1 cellular context compared by ENCODE assay signal in genomic region chr1:93827633-93828436, GRCh38.
TF ChIP-seq lines count a peak whose summit lies in the region.

No MANE protein-coding gene starts in this region.

TF ChIP-seq in HepG2, 621 proteins besides CTCF, POLR2A, EP300 and RAD21 (continues in another document):
- TF ChIP-seq ZNF547 (CRISPR knock-in tag; IDR thresholded peaks at IDR 0.05) (0 out of 2 replicates have a peak, but pooled peaks have one; percentile 42), HDAC2 (CRISPR knock-in tag; IDR thresholded peaks at IDR 0.05) (peak; percentile 93), SRF (IDR thresholded peaks at IDR 0.05; ENCODE audit: low read depth, low read length) (no peak), ZNF343 (CRISPR knock-in tag; IDR thresholded peaks at IDR 0.05) (no peak), ZNF234 (CRISPR knock-in tag; conservative IDR thresholded peaks at IDR 0.05) (no peak), ZNF83 (CRISPR knock-in tag; IDR thresholded peaks at IDR 0.05; ENCODE audit: borderline replicate concordance) (no peak), ZFY (CRISPR knock-in tag; IDR thresholded peaks at IDR 0.05) (0 out of 2 replicates have a peak, but pooled peaks have one; percentile 21), WIZ (CRISPR knock-in tag; IDR thresholded peaks at IDR 0.05) (no peak), PHF21A (CRISPR knock-in tag; IDR thresholded peaks at IDR 0.05) (peak; percentile 83), TBL1XR1 (IDR thresholded peaks at IDR 0.05; ENCODE audit: borderline replicate concordance, low read length, partially characterized antibody) (no peak), NFKB2 (CRISPR knock-in tag; IDR thresholded peaks at IDR 0.05; ENCODE audit: borderline replicate concordance) (no peak), EED (CRISPR knock-in tag; IDR thresholded peaks at IDR 0.05) (no peak), ONECUT2 (CRISPR knock-in tag; IDR thresholded peaks at IDR 0.05) (no peak), YEATS4 (CRISPR knock-in tag; IDR thresholded peaks at IDR 0.05; ENCODE audit: borderline replicate concordance) (peak; percentile 67; the same call in 1 of the 2 replicates), KLF6 (CRISPR knock-in tag; IDR thresholded peaks at IDR 0.05) (0 out of 2 replicates have a peak, but pooled peaks have one; percentile 35), ZNF564 (CRISPR knock-in tag; IDR thresholded peaks at IDR 0.05) (no peak), ZSCAN30 (CRISPR knock-in tag; IDR thresholded peaks at IDR 0.05) (no peak), PREB (CRISPR knock-in tag; IDR thresholded peaks at IDR 0.05) (no peak), PRDM4 (CRISPR knock-in tag; IDR thresholded peaks at IDR 0.05; ENCODE audit: borderline replicate concordance) (no peak), IKZF4 (CRISPR knock-in tag; IDR thresholded peaks at IDR 0.05; ENCODE audit: borderline replicate concordance, low read depth, not compliant biosample characterization) (no peak), CEBPB (IDR thresholded peaks at IDR 0.05; ENCODE audit: borderline replicate concordance, low read depth, low read length) (peak; percentile 92), SMYD3 (CRISPR knock-in tag; IDR thresholded peaks at IDR 0.05) (peak; percentile 74; the same call in 1 of the 2 replicates), ZNF382 (CRISPR knock-in tag; IDR thresholded peaks at IDR 0.05; ENCODE audit: borderline replicate concordance) (no peak), ZNF446 (CRISPR knock-in tag; IDR thresholded peaks at IDR 0.05) (no peak), ZNF670 (CRISPR knock-in tag; IDR thresholded peaks at IDR 0.05; ENCODE audit: borderline replicate concordance) (no peak; the same call in 1 of the 2 replicates), IKZF5 (CRISPR knock-in tag; IDR thresholded peaks at IDR 0.05) (peak; percentile 95), ZBTB33 (CRISPR knock-in tag; IDR thresholded peaks at IDR 0.05) (peak; percentile 67), FOSL1 (CRISPR knock-in tag; IDR thresholded peaks at IDR 0.05; ENCODE audit: borderline replicate concordance) (peak; percentile 85), RORA (CRISPR knock-in tag; IDR thresholded peaks at IDR 0.05) (no peak), SSRP1 (CRISPR knock-in tag; IDR thresholded peaks at IDR 0.05) (no peak), SNAPC4 (CRISPR knock-in tag; IDR thresholded peaks at IDR 0.05) (no peak), SNRNP70 (IDR thresholded peaks at IDR 0.05; ENCODE audit: low read depth, low read length) (no peak), ZNF441 (CRISPR knock-in tag; IDR thresholded peaks at IDR 0.05; ENCODE audit: borderline replicate concordance) (0 out of 2 replicates have a peak, but pooled peaks have one; percentile 22), PRPF4 (IDR thresholded peaks at IDR 0.05; ENCODE audit: low read depth, low read length, poor library complexity, severe bottlenecking) (no peak), BRCA1 (CRISPR knock-in tag; IDR thresholded peaks at IDR 0.05) (no peak), TAF1 (CRISPR knock-in tag; IDR thresholded peaks at IDR 0.05) (no peak), ATF3 (CRISPR knock-in tag; IDR thresholded peaks at IDR 0.05) (peak; percentile 91), NR3C1 (CRISPR knock-in tag; IDR thresholded peaks at IDR 0.05) (no peak)
- TF ChIP-seq, protein P1, sequence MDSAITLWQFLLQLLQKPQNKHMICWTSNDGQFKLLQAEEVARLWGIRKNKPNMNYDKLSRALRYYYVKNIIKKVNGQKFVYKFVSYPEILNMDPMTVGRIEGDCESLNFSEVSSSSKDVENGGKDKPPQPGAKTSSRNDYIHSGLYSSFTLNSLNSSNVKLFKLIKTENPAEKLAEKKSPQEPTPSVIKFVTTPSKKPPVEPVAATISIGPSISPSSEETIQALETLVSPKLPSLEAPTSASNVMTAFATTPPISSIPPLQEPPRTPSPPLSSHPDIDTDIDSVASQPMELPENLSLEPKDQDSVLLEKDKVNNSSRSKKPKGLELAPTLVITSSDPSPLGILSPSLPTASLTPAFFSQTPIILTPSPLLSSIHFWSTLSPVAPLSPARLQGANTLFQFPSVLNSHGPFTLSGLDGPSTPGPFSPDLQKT (CRISPR knock-in tag; IDR thresholded peaks at IDR 0.05; ENCODE audit: borderline replicate concordance) = no peak
- TF ChIP-seq, protein P2, sequence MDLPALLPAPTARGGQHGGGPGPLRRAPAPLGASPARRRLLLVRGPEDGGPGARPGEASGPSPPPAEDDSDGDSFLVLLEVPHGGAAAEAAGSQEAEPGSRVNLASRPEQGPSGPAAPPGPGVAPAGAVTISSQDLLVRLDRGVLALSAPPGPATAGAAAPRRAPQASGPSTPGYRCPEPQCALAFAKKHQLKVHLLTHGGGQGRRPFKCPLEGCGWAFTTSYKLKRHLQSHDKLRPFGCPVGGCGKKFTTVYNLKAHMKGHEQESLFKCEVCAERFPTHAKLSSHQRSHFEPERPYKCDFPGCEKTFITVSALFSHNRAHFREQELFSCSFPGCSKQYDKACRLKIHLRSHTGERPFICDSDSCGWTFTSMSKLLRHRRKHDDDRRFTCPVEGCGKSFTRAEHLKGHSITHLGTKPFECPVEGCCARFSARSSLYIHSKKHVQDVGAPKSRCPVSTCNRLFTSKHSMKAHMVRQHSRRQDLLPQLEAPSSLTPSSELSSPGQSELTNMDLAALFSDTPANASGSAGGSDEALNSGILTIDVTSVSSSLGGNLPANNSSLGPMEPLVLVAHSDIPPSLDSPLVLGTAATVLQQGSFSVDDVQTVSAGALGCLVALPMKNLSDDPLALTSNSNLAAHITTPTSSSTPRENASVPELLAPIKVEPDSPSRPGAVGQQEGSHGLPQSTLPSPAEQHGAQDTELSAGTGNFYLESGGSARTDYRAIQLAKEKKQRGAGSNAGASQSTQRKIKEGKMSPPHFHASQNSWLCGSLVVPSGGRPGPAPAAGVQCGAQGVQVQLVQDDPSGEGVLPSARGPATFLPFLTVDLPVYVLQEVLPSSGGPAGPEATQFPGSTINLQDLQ (CRISPR knock-in tag; IDR thresholded peaks at IDR 0.05) = no peak
- TF ChIP-seq, protein P3, sequence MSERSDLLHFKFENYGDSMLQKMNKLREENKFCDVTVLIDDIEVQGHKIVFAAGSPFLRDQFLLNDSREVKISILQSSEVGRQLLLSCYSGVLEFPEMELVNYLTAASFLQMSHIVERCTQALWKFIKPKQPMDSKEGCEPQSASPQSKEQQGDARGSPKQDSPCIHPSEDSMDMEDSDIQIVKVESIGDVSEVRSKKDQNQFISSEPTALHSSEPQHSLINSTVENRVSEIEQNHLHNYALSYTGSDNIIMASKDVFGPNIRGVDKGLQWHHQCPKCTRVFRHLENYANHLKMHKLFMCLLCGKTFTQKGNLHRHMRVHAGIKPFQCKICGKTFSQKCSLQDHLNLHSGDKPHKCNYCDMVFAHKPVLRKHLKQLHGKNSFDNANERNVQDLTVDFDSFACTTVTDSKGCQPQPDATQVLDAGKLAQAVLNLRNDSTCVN (CRISPR knock-in tag; IDR thresholded peaks at IDR 0.05; ENCODE audit: borderline replicate concordance) = no peak
- TF ChIP-seq, protein P4, sequence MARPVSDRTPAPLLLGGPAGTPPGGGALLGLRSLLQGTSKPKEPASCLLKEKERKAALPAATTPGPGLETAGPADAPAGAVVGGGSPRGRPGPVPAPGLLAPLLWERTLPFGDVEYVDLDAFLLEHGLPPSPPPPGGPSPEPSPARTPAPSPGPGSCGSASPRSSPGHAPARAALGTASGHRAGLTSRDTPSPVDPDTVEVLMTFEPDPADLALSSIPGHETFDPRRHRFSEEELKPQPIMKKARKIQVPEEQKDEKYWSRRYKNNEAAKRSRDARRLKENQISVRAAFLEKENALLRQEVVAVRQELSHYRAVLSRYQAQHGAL (CRISPR knock-in tag; IDR thresholded peaks at IDR 0.05; ENCODE audit: not compliant biosample characterization) = no peak
- TF ChIP-seq, protein P5, sequence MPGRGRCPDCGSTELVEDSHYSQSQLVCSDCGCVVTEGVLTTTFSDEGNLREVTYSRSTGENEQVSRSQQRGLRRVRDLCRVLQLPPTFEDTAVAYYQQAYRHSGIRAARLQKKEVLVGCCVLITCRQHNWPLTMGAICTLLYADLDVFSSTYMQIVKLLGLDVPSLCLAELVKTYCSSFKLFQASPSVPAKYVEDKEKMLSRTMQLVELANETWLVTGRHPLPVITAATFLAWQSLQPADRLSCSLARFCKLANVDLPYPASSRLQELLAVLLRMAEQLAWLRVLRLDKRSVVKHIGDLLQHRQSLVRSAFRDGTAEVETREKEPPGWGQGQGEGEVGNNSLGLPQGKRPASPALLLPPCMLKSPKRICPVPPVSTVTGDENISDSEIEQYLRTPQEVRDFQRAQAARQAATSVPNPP (CRISPR knock-in tag; IDR thresholded peaks at IDR 0.05) = no peak; the same call in 1 of the 2 replicates
